In the genomic region with DNA sequence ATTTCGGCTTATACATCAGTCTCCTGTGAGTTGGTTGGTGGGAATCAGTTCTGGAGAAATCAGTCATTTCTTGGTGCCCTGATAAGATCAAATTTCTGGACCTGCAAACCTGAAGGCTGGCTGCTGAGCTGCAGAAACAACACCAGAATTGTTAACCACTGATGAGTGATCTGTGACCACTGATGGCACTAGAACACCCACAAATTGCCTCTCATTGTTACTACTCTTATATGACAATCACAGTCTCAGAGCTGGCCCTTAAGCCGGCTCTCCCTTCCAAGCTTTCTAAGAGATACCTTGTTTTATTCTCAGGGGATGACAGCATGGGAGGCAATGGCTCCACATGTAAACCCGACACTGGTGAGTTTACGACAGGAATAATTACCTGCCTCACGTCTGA, we compare ENCODE assay signal across 12 cellular contexts. TPM values are rescaled to one million over a fixed set of nuclear protein-coding genes. Genes with fewer than 3 reads are reported as not detected.
DNase-seq lines count a peak whose midpoint lies in the region; ATAC-seq and TF ChIP-seq lines count a peak whose summit lies in the region.
"Had no signal": no experiment of that assay in that cellular context is flagged by ENCODE, and none has a peak within 500 bp of the region (broad histone marks: within the 10 kb centered on the region; RNA-seq: fewer than 3 reads in every experiment).

No MANE protein-coding gene starts in this region.

- no peaks in the 10 kb centered on the region for H3K79me2 ChIP-seq in H9 (ENCODE audit: insufficient read depth, low read length)

- H3K27me3 ChIP-seq in cardiac muscle cell: no peaks in the 10 kb centered on the region
- no peaks in the 10 kb centered on the region for H3K27me3 ChIP-seq in esophagus squamous epithelium
- H3K27me3 ChIP-seq in thoracic aorta (replicated peaks; ENCODE audit: insufficient read depth): no peaks in the 10 kb centered on the region
- H3K27me3 ChIP-seq in H9 (ENCODE audit: insufficient read depth, low read length): no peaks in the 10 kb centered on the region
- H3K27me3 ChIP-seq: dorsolateral prefrontal cortex had no signal

- no peaks in the 10 kb centered on the region; the same call in 1 of the 2 replicates for H3K27me3 Mint-ChIP-seq in H9 (ENCODE audit: low read depth)

- H3K79me1 ChIP-seq in H9 (ENCODE audit: insufficient read depth, low read depth, low read length, poor library complexity, severe bottlenecking): no peaks in the 10 kb centered on the region

- H3K4me2 ChIP-seq in H9 (ENCODE audit: insufficient read depth, insufficient read length, low read length): no peak overlapping the region

- no peak overlapping the region for H2BK12ac ChIP-seq in H9 (ENCODE audit: insufficient read length, low read depth, low read length)

- no peak overlapping the region for H2BK15ac ChIP-seq in H9 (ENCODE audit: low read depth, low read length)

- no peaks in the 10 kb centered on the region for H3K9me3 Mint-ChIP-seq in H9

- ATAC-seq in left cardiac atrium: no peak
- no peak for ATAC-seq in thoracic aorta (ENCODE audit: insufficient number of reproducible peaks, low FRiP score, low read depth)
- no peak for ATAC-seq in mucosa of descending colon
- no peak for ATAC-seq in HG03039 (IDR thresholded peaks at IDR 0.05; ENCODE audit: unreplicated experiment)

- no peak overlapping the region for H2AK5ac ChIP-seq in H9 (ENCODE audit: insufficient read length, low read length)

- no peak overlapping the region for H3T11ph ChIP-seq in H9 (ENCODE audit: low read length)

- H4K5ac ChIP-seq in H9 (ENCODE audit: insufficient read length, low read depth, low read length): no peak overlapping the region

- no peak overlapping the region for H3K9ac ChIP-seq in H9 (ENCODE audit: extremely low read depth, insufficient read length, low read length)

- H3K4me3 ChIP-seq in cardiac muscle cell (no peak overlapping the region), esophagus squamous epithelium (peak overlapping the region in 1 of 4 donors; percentile 51), thoracic aorta (peak overlapping the region; percentile 63), mucosa of descending colon (no peak overlapping the region)

- no peak overlapping the region for H3K23ac ChIP-seq in H9 (ENCODE audit: insufficient read length, low read depth, low read length)

- H3K4me1 Mint-ChIP-seq in H9: no peaks in the 10 kb centered on the region

- no peak overlapping the region for H3K18ac ChIP-seq in H9 (ENCODE audit: insufficient read length, low read depth, low read length)

- intact Hi-C loops in left cardiac atrium (cut with DNase I): no loop called here
- intact Hi-C loops in esophagus squamous epithelium (cut with DNase I): no loop called here
- intact Hi-C loops in mucosa of descending colon (cut with DNase I, micrococcal nuclease): no loop called here

- no peak overlapping the region for H2BK120ac ChIP-seq in H9 (ENCODE audit: low read depth, low read length, poor library complexity, severe bottlenecking)

- no peak overlapping the region for H2AFZ ChIP-seq in H9 (ENCODE audit: low read length)

- no peak for DNase-seq in cardiac muscle cell (ENCODE audit: low read depth in 1 of 2, low spot score in 1 of 2)
- DNase-seq in left cardiac atrium: no peak
- peak; percentile 51 for DNase-seq in NCI-H2107 (lab: John Stamatoyannopoulos, UW)
- no peak for DNase-seq in esophagus squamous epithelium (lab: John Stamatoyannopoulos, UW)
- DNase-seq in thoracic aorta (ENCODE audit: low spot score): no peak
- no peak for DNase-seq in mucosa of descending colon
- no peak for DNase-seq in H9
- DNase-seq: C1 segment of cervical spinal cord, dorsolateral prefrontal cortex, SHP77 had no signal

- H3K23me2 ChIP-seq in H9 (ENCODE audit: insufficient read length, low read depth, low read length, poor library complexity, severe bottlenecking): no peaks in the 10 kb centered on the region

- H3K27ac ChIP-seq in cardiac muscle cell (peak overlapping the region; percentile 18), esophagus squamous epithelium (peak overlapping the region in 3 of 4 donors; percentile 24 to 50 (median 37)), thoracic aorta (no peak overlapping the region), H9 (ENCODE audit: insufficient read length, low read depth, low read length) (no peak overlapping the region)

- H4K20me1 ChIP-seq in H9 (ENCODE audit: control insufficient read depth, insufficient read depth, insufficient read length): no peaks in the 10 kb centered on the region

- no peaks in the 10 kb centered on the region for H3K9me3 ChIP-seq in cardiac muscle cell (ENCODE audit: low read depth)
- H3K9me3 ChIP-seq in esophagus squamous epithelium: no peaks in the 10 kb centered on the region
- H3K9me3 ChIP-seq in thoracic aorta: no peaks in the 10 kb centered on the region
- no peaks in the 10 kb centered on the region for H3K9me3 ChIP-seq in mucosa of descending colon
- no peaks in the 10 kb centered on the region for H3K9me3 ChIP-seq in H9 (ENCODE audit: control insufficient read depth, low read depth, low read length)

- peaks cover 8% of the 10 kb centered on the region for H3K4me1 ChIP-seq in cardiac muscle cell (ENCODE audit: low read depth)
- peaks cover 0 to 40% (median 5%) of the 10 kb centered on the region in 3 donors for H3K4me1 ChIP-seq in esophagus squamous epithelium
- H3K4me1 ChIP-seq in thoracic aorta (ENCODE audit: control insufficient read depth in 1 of 2, low read depth in 2 of 2): peaks cover 7% of the 10 kb centered on the region in 2 donors
- H3K4me1 ChIP-seq in mucosa of descending colon (ENCODE audit: low read depth): no peaks in the 10 kb centered on the region
- no peaks in the 10 kb centered on the region for H3K4me1 ChIP-seq in H9 (ENCODE audit: insufficient read depth, low read length)

- 78 to 82% methylated on average over 4 to 5 of the region's 5 CpGs for WGBS in esophagus squamous epithelium, 2 donors
- WGBS in H9 (ENCODE audit: extremely low coverage, insufficient read length, low lambda C conversion rate): no CpG with 5 or more reads among the region's 5 CpGs

- no peak overlapping the region for H3K27ac Mint-ChIP-seq in H9

- H2BK20ac ChIP-seq in H9 (ENCODE audit: low read depth, low read length, poor library complexity, severe bottlenecking): no peak overlapping the region

- no peak overlapping the region for H3K4ac ChIP-seq in H9 (ENCODE audit: low read depth, low read length)

- no peak overlapping the region for H4K91ac ChIP-seq in H9 (ENCODE audit: insufficient read length, low read depth, low read length)

- H3K56ac ChIP-seq in H9 (ENCODE audit: insufficient read length, low read depth, low read length): no peak overlapping the region

- peaks cover 8% of the 10 kb centered on the region for H3K36me3 ChIP-seq in cardiac muscle cell
- peaks cover 0 to 18% (median 0%) of the 10 kb centered on the region in 3 donors for H3K36me3 ChIP-seq in esophagus squamous epithelium
- no peaks in the 10 kb centered on the region for H3K36me3 ChIP-seq in thoracic aorta
- H3K36me3 ChIP-seq in mucosa of descending colon (ENCODE audit: low read depth): no peaks in the 10 kb centered on the region

- H3K36me3 Mint-ChIP-seq in H9 (ENCODE audit: insufficient read depth in 1 of 3, low read depth in 3 of 3): no peaks in the 10 kb centered on the region; a peak in 1 of 7 replicates

- no peak overlapping the region for H4K8ac ChIP-seq in H9 (replicated peaks; ENCODE audit: insufficient read length, low read depth, low read length)

- TF ChIP-seq POLR2A in esophagus squamous epithelium (IDR thresholded peaks at IDR 0.05): no peak

- no peak overlapping the region for H3K14ac ChIP-seq in H9 (ENCODE audit: insufficient read depth, low read length)

- no peak overlapping the region for H2BK5ac ChIP-seq in H9 (ENCODE audit: insufficient read length, low read length)

- TF ChIP-seq CTCF in cardiac muscle cell (IDR thresholded peaks at IDR 0.05; ENCODE audit: low read depth, low read length): no peak
- no peak for TF ChIP-seq CTCF in esophagus squamous epithelium (IDR thresholded peaks at IDR 0.05)
- no peak for TF ChIP-seq CTCF in thoracic aorta (IDR thresholded peaks at IDR 0.05)
- TF ChIP-seq CTCF in mucosa of descending colon (IDR thresholded peaks at IDR 0.05): no peak
- TF ChIP-seq CTCF in H9 (conservative IDR thresholded peaks at IDR 0.05): no peak

- H3K4me3 Mint-ChIP-seq in H9: no peak overlapping the region

RNA-seq across cellular contexts. Expression of a gene that starts 1.9 kb away (rescaled TPM):
- total RNA-seq in cardiac muscle cell: 2.0 and 2.3 TPM in 2 replicates
- 0.99 and 3.2 TPM in 2 replicates for polyA plus RNA-seq in cardiac muscle cell
- total RNA-seq in left cardiac atrium: 10 to 100 TPM; 17.2 to 22.5 TPM
- 10 to 100 TPM in 2 of 4 donors, 1 to 10 TPM in 2; 1.8 to 15.8 (median 8.6) TPM for total RNA-seq in esophagus squamous epithelium
- 10 to 100 TPM; 27.5 to 31.4 TPM for total RNA-seq in thoracic aorta
- total RNA-seq in mucosa of descending colon: 10 to 100 TPM in 2 of 3 donors, 1 to 10 TPM in 1; 4.2 to 21.5 (median 14.7) TPM
- 0.35 TPM in 1 of 2 replicates, not detected in the other for total RNA-seq in H9 (2021)

RNA-seq across cellular contexts. Expression of a gene that starts 26.4 kb away (rescaled TPM):
- 247 and 438 TPM in 2 replicates for total RNA-seq in cardiac muscle cell
- 512 and 601 TPM in 2 replicates for polyA plus RNA-seq in cardiac muscle cell
- total RNA-seq in left cardiac atrium: 100 to 1,000 TPM; 458 to 551 TPM
- total RNA-seq in esophagus squamous epithelium: 100 to 1,000 TPM; 201 to 318 (median 243) TPM
- 10 to 100 TPM; 92.1 to 99.9 TPM for total RNA-seq in thoracic aorta
- 100 to 1,000 TPM; 274 to 427 (median 390) TPM for total RNA-seq in mucosa of descending colon
- total RNA-seq in H9 (2021): 250 and 271 TPM in 2 replicates

RNA-seq across cellular contexts. Expression of a gene that starts 26.6 kb away (rescaled TPM):
- total RNA-seq in cardiac muscle cell: 39.3 and 62.1 TPM in 2 replicates
- 80.5 and 109 TPM in 2 replicates for polyA plus RNA-seq in cardiac muscle cell
- 10 to 100 TPM; 22.9 to 31.9 TPM for total RNA-seq in left cardiac atrium
- total RNA-seq in esophagus squamous epithelium: 10 to 100 TPM; 28.7 to 44.3 (median 38.7) TPM
- total RNA-seq in thoracic aorta: 10 to 100 TPM; 24.9 to 40.6 TPM
- total RNA-seq in mucosa of descending colon: 10 to 100 TPM; 20.2 to 28.2 (median 23.4) TPM
- total RNA-seq in H9 (2021): 70.9 and 74.2 TPM in 2 replicates

RNA-seq across cellular contexts. Expression of a gene that starts 27.7 kb away (rescaled TPM):
- total RNA-seq in cardiac muscle cell (not detected in 2 replicates), left cardiac atrium (1 to 10 TPM; 5.5 to 6.6 TPM), esophagus squamous epithelium (1 to 10 TPM in 2 of 4 donors, under 1 TPM in 2; 0.27 to 6.9 (median 3.1) TPM), thoracic aorta (10 to 100 TPM in 1 of 2 donors, 1 to 10 TPM in 1; 6.2 to 29.5 TPM), mucosa of descending colon (1 to 10 TPM; 1.3 to 8.4 (median 7.5) TPM), H9 (2021) (not detected in 2 replicates)
- polyA plus RNA-seq in cardiac muscle cell: not detected in 2 replicates
- polyA plus RNA-seq: neural cell had no signal

RNA-seq across cellular contexts. Expression of a gene that starts 27.7 kb away (rescaled TPM):
- total RNA-seq in cardiac muscle cell: not detected in 2 replicates
- polyA plus RNA-seq in cardiac muscle cell: not detected in 2 replicates
- 1 to 10 TPM; 2.0 to 4.0 TPM for total RNA-seq in left cardiac atrium
- 1 to 10 TPM in 2 of 4 donors, not detected in 2; 2.9 to 3.2 TPM for total RNA-seq in esophagus squamous epithelium
- total RNA-seq in thoracic aorta: 10 to 100 TPM in 1 of 2 donors, 1 to 10 TPM in 1; 4.7 to 20.0 TPM
- total RNA-seq in mucosa of descending colon: 1 to 10 TPM in 2 of 3 donors, under 1 TPM in 1; 0.87 to 5.0 (median 3.5) TPM
- total RNA-seq in H9 (2021): not detected in 2 replicates
- polyA plus RNA-seq: neural cell had no signal

Comparison
In these comparisons a context has a peak if more than half of its experiments do, and no peak if none do; other contexts are left out.
1. H3K27ac ChIP-seq: peak in cardiac muscle cell (single experiment) and esophagus squamous epithelium (3 of 4); none in thoracic aorta (0 of 2) and H9 (single experiment).